Comparison of ENCODE assay signal across 10 cellular contexts in the genomic region with DNA sequence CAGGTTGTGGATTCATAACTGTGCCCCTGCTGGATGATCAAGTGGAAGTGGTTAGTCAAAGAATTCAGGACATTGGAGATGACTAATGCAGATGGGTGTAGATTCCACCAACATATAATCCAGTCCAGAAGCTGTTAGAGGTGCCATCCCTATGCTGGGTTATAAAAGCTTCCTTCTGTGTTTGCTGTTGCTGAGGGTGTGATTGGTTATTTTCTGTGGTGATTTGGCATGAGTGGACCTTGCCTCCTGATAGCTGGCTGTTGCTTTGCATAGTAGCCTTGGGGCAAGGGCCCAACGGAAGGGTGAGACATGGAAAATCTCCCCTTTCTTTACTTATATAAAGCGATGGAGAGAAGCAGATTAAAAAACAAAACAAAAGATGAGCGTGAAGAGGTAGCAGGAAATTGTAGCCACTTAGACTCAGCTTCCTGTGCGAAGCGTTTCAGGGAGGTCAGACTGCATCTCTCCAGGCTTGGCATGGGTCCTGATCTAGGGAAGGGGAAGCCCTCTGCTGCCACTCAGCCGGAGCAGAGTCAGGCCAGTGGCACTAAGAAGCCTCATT.
DNase-seq lines count a peak whose midpoint lies in the region; ATAC-seq and TF ChIP-seq lines count a peak whose summit lies in the region.
"Had no signal": no experiment of that assay in that cellular context is flagged by ENCODE, and none has a peak within 500 bp of the region (broad histone marks: within the 10 kb centered on the region; RNA-seq: fewer than 3 reads in every experiment).

No MANE protein-coding gene starts in this region.

- H3K4me3 ChIP-seq in ACC112 (ENCODE audit: low read depth, low read length), result peak overlapping the region; percentile 13; the same call in 1 of the 2 replicates
- H3K4me3 ChIP-seq in left lung, result no peak overlapping the region
- H3K4me3 ChIP-seq: thoracic aorta had no signal

- intact Hi-C loops in left lung (cut with DNase I), result no loop called here

- TF ChIP-seq POLR2A in GM18505 (IDR thresholded peaks at IDR 0.05; ENCODE audit: borderline replicate concordance, extremely low read depth, insufficient read depth, insufficient read length), result no peak

- no peaks in the 10 kb centered on the region for H3K9me3 ChIP-seq in left lung
- H3K9me3 ChIP-seq: thoracic aorta had no signal

- peak; percentile 83 for ATAC-seq in left lung
- no peak for ATAC-seq in HG03571 (IDR thresholded peaks at IDR 0.05; ENCODE audit: unreplicated experiment)
- no peak for ATAC-seq in HG03460 (IDR thresholded peaks at IDR 0.05; ENCODE audit: unreplicated experiment)
- ATAC-seq in GM18505 (IDR thresholded peaks at IDR 0.05; ENCODE audit: unreplicated experiment), result no peak
- ATAC-seq: CD8-positive, alpha-beta T cell had no signal

- no peaks in the 10 kb centered on the region for H3K36me3 ChIP-seq in ACC112 (ENCODE audit: insufficient read depth, low read length)
- no peaks in the 10 kb centered on the region for H3K36me3 ChIP-seq in left lung
- H3K36me3 ChIP-seq: thoracic aorta had no signal

- H3K4me1 ChIP-seq in ACC112 (ENCODE audit: control insufficient read depth, insufficient read depth, low read length, unreplicated experiment) (peaks cover 44% of the 10 kb centered on the region), left lung (no peaks in the 10 kb centered on the region)

- no peaks in the 10 kb centered on the region for H3K27me3 ChIP-seq in ACC112 (ENCODE audit: insufficient read depth, low read length)
- no peaks in the 10 kb centered on the region for H3K27me3 ChIP-seq in left lung

- DNase-seq in LHCN-M2 (ENCODE audit: low read depth), result peak; percentile 83
- DNase-seq in cerebellum (ENCODE audit: low spot score), result peak; percentile 55
- DNase-seq in left lung, result peak in 1 of 2 donors; percentile 42
- DNase-seq in mucosa of gallbladder (ENCODE audit: low spot score), result no peak
- DNase-seq: CD8-positive, alpha-beta T cell had no signal

- H3K27ac ChIP-seq in ACC112 (ENCODE audit: low read depth, low read length) (peak overlapping the region; percentile 70), left lung (peak overlapping the region in 1 of 2 donors; percentile 13)
- H3K27ac ChIP-seq: thoracic aorta had no signal

- no peak for TF ChIP-seq CTCF in left lung (IDR thresholded peaks at IDR 0.05)

- H3K79me2 ChIP-seq in ACC112 (ENCODE audit: control insufficient read depth, insufficient read depth, low read length, unreplicated experiment), result peaks cover 23% of the 10 kb centered on the region

- H2AFZ ChIP-seq in ACC112 (ENCODE audit: low read length, unreplicated experiment), result no peak overlapping the region
